10 cellular contexts compared by ENCODE assay signal in the genomic region with DNA sequence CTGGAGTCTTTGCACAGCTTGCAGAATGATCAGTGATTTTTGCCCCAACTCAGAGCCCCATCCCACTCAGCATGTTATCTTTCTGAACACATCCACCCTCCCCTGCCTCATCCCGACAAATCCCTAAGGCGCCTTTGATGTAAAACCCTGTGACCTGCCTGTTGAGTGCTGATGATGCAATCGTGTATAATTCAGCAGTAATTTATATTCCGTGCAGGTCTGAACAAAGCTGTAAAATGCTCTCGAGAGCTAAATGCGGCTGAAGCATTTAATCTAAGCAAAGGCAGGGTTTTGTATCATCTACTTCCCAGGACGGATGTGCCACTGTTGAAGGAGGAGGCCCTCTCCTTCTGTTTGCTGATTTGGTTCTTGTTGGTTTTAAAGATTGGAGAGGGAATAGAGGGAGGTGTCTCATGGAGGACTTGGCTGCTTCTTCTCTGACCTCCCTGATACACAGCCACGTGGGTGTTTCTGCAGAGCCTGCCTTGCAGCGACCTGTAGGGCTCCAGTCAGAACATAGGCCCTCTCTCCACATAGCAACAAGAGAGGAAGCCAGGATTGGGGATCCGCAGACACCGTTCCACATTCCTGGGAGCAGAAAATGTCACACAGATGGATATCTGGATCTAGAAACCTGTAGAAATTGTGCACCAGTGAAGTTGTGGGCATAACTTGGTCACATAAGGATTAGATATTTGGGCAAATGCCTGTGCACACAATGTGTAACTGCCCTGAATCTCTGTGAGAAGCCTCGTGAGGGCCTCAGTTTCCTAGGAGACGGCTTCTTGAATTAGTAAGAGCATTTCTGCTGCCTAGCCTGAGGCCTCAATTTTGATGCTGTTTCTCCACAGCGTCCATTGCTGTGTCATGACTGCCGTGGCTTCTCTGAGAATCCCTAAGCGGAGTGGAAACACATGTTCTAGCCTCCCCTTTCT.
A peak's percentile ranks its signal among the peaks of the same experiment; 100 is the strongest.
DNase-seq lines count a peak whose midpoint lies in the region; ATAC-seq and TF ChIP-seq lines count a peak whose summit lies in the region.
"Had no signal": no experiment of that assay in that cellular context is flagged by ENCODE, and none has a peak within 500 bp of the region (broad histone marks: within the 10 kb centered on the region; RNA-seq: fewer than 3 reads in every experiment).

No MANE protein-coding gene starts in this region.

- peak; percentile 85 for DNase-seq in DMS79 (lab: John Stamatoyannopoulos, UW)
- peak; percentile 43 for DNase-seq in NCI-H526 treated with DMSO at 0.1 percent for 48 hours (lab: John Stamatoyannopoulos, UW)
- DNase-seq in epithelial cell of esophagus (ENCODE audit: low read depth), result peak; percentile 77
- DNase-seq in midbrain (lab: John Stamatoyannopoulos, UW), result peak; percentile 64
- DNase-seq in cerebellar nuclear complex (lab: John Stamatoyannopoulos, UW), result no peak
- DNase-seq in iPS-NIHi11 (ENCODE audit: low spot score), result no peak
- DNase-seq in islet precursor cell, result no peak
- DNase-seq: colonic mucosa, T-helper 2 cell had no signal

- no peak overlapping the region for H3K4me3 ChIP-seq in epithelial cell of esophagus (ENCODE audit: low read length)
- H3K4me3 ChIP-seq: colonic mucosa had no signal

- TF ChIP-seq CTCF in epithelial cell of esophagus (IDR thresholded peaks at IDR 0.05; ENCODE audit: insufficient read depth, low read depth, low read length, missing control alignments), result no peak

- no peak for ATAC-seq in GM19455 (IDR thresholded peaks at IDR 0.05; ENCODE audit: unreplicated experiment)

Comparison
In these comparisons a context has a peak if more than half of its experiments do, and no peak if none do; other contexts are left out.
1. DNase-seq: peak in DMS79 (single experiment), NCI-H526 treated with DMSO at 0.1 percent for 48 hours (single experiment), epithelial cell of esophagus (single experiment) and midbrain (single experiment); none in cerebellar nuclear complex (0 of 2), iPS-NIHi11 (single experiment) and islet precursor cell (single experiment).